In genomic region chr2:43941359-43941758, GRCh38 we compare ENCODE assay signal across 14 cellular contexts. TPM values are rescaled to one million over a fixed set of nuclear protein-coding genes. Genes with fewer than 3 reads are reported as not detected.
DNase-seq lines count a peak whose midpoint lies in the region; ATAC-seq and TF ChIP-seq lines count a peak whose summit lies in the region.
"Had no signal": no experiment of that assay in that cellular context is flagged by ENCODE, and none has a peak within 500 bp of the region (broad histone marks: within the 10 kb centered on the region; RNA-seq: fewer than 3 reads in every experiment).

No MANE protein-coding gene starts in this region.

- no peaks in the 10 kb centered on the region for H3K27me3 ChIP-seq in SK-N-SH (ENCODE audit: insufficient read depth)
- H3K27me3 ChIP-seq: SJCRH30 had no signal

- no peak overlapping the region for H3K4me3 ChIP-seq in SK-N-SH (ENCODE audit: low read depth in 2 of 2, low read length in 1 of 2)
- H3K4me3 ChIP-seq in coronary artery = no peak overlapping the region
- H3K4me3 ChIP-seq: K562, SJCRH30 had no signal

- no peak for ATAC-seq in GM21737 (IDR thresholded peaks at IDR 0.05; ENCODE audit: unreplicated experiment)
- ATAC-seq: K562 had no signal

- TF ChIP-seq EP300 in SK-N-SH (IDR thresholded peaks at IDR 0.05; ENCODE audit: borderline replicate concordance in 1 of 2, low read depth in 1 of 2, low read length in 1 of 2) = peak in 1 of 2 experiments; percentile 83; a peak in 2 of 4 replicates

- H3K4me2 ChIP-seq in SK-N-SH = no peak overlapping the region

- TF ChIP-seq CTCF in SK-N-SH (IDR thresholded peaks at IDR 0.05) (no peak), coronary artery (IDR thresholded peaks at IDR 0.05) (no peak)

- no peaks in the 10 kb centered on the region for H3K9me2 ChIP-seq in SK-N-SH

- CTCF ChIA-PET in SK-N-SH (lab: Yijun Ruan, JAX) = interaction anchor here (0.9 to 10.8 kb wide), 7 partner anchors 9 to 364 kb away, joined by 3 to 77 read pairs (median 4); no protein-coding TSS in a partner anchor

- H2AFZ ChIP-seq in SK-N-SH (ENCODE audit: low read depth) = no peak overlapping the region

- peaks cover 3% of the 10 kb centered on the region for H3F3A ChIP-seq in SK-N-SH (replicated peaks; ENCODE audit: insufficient read depth)

- H3K9ac ChIP-seq in SK-N-SH = no peak overlapping the region

- H3K9me3 ChIP-seq in SK-N-SH = no peaks in the 10 kb centered on the region
- H3K9me3 ChIP-seq: SJCRH30 had no signal

- 57% methylated on average over 3 of the region's 3 CpGs for WGBS in SK-N-SH (ENCODE audit: low lambda C conversion rate)

- peaks cover 66 to 90% of the 10 kb centered on the region in 2 experiments for H3K36me3 ChIP-seq in SK-N-SH (replicated peaks in 1 of 2; ENCODE audit: control insufficient read depth in 1 of 2, insufficient read depth in 2 of 2, low read length in 1 of 2)

- peaks cover 6% of the 10 kb centered on the region; the same call in 1 of the 2 replicates for H3K79me2 ChIP-seq in SK-N-SH (ENCODE audit: insufficient read depth)

- H3K27ac ChIP-seq in SK-N-SH (ENCODE audit: low read depth in 2 of 2, low read length in 1 of 2) (peak overlapping the region in 1 of 2 experiments; percentile 47; a peak in 1 of 4 replicates), coronary artery (no peak overlapping the region)
- H3K27ac ChIP-seq: SJCRH30 had no signal

- H4K20me1 ChIP-seq in SK-N-SH (ENCODE audit: insufficient read depth) = no peaks in the 10 kb centered on the region

- no peak for TF ChIP-seq RAD21 in SK-N-SH (IDR thresholded peaks at IDR 0.05; ENCODE audit: low read length)

- POLR2A ChIA-PET in SK-N-SH (lab: Yijun Ruan, JAX) = no interaction called here

- H3K4me1 ChIP-seq in SK-N-SH (ENCODE audit: control insufficient read depth in 1 of 2, insufficient read depth in 2 of 2, low read depth in 1 of 2, low read length in 1 of 2) = peaks cover 0 to 48% of the 10 kb centered on the region in 2 experiments; a peak in 2 of 4 replicates
- H3K4me1 ChIP-seq: SJCRH30 had no signal

- DNase-seq in COR-L47 (lab: John Stamatoyannopoulos, UW) = peak; percentile 10
- peak; percentile 43 for DNase-seq in NCI-H146 treated with DMSO at 0.1 percent for 48 hours (lab: John Stamatoyannopoulos, UW; ENCODE audit: unreplicated experiment)
- no peak for DNase-seq in SK-N-SH
- DNase-seq in inferior parietal cortex (ENCODE audit: extremely low spot score) = peak; percentile 9
- DNase-seq in coronary artery (ENCODE audit: low spot score) = no peak
- no peak for DNase-seq in NCI-H1436 (lab: John Stamatoyannopoulos, UW)
- DNase-seq: DMS53, HCEC 1CT, NCI-H2107, NCI-H2227 treated with DMSO at 0.1 percent for 48 hours, NCI-H524 treated with DMSO at 0.1 percent for 48 hours, SJCRH30 had no signal

TF ChIP-seq in SK-N-SH, 30 proteins besides CTCF, POLR2A, EP300 and RAD21:
- TF ChIP-seq RCOR1 (IDR thresholded peaks at IDR 0.05; ENCODE audit: low read length) (peak; percentile 89), SMC3 (IDR thresholded peaks at IDR 0.05; ENCODE audit: low read depth, low read length) (no peak), YY1 (IDR thresholded peaks at IDR 0.05; ENCODE audit: low read depth) (no peak), USF2 (IDR thresholded peaks at IDR 0.05; ENCODE audit: borderline replicate concordance, low read depth, low read length) (no peak), ZBTB33 (IDR thresholded peaks at IDR 0.05; ENCODE audit: borderline replicate concordance, low read depth) (no peak), MAX (IDR thresholded peaks at IDR 0.05; ENCODE audit: low read depth) (no peak), CHD2 (IDR thresholded peaks at IDR 0.05; ENCODE audit: low read length, partially characterized antibody) (no peak), GATA2 (CRISPR knock-in tag; IDR thresholded peaks at IDR 0.05) (peak; percentile 86), MXI1 (IDR thresholded peaks at IDR 0.05; ENCODE audit: low read depth, low read length) (peak; percentile 80; the same call in 1 of the 2 replicates)

RNA-seq across cellular contexts. Expression of gene LRPPRC, which starts 54.4 kb away (rescaled TPM):
- 31.4 and 38.8 TPM in 2 replicates for polyA plus RNA-seq in SK-N-SH (2012; rRNA removed)
- 44.8 and 52.2 TPM in 2 replicates for polyA plus RNA-seq in SK-N-SH (2012; cell fraction: cytosol; rRNA removed)
- polyA plus RNA-seq in SK-N-SH (2012; cell fraction: nucleus; rRNA removed) = 33.2 and 52.7 TPM in 2 replicates

Comparison
In these comparisons a context has a peak if more than half of its experiments do, and no peak if none do; other contexts are left out.
1. DNase-seq: peak in COR-L47 (single experiment), NCI-H146 treated with DMSO at 0.1 percent for 48 hours (single experiment) and inferior parietal cortex (single experiment); none in SK-N-SH (single experiment), coronary artery (single experiment) and NCI-H1436 (single experiment).